In genomic region chr3:71466483-71466882, GRCh38 we compare ENCODE assay signal across 16 cellular contexts.
DNase-seq lines count a peak whose midpoint lies in the region; ATAC-seq and TF ChIP-seq lines count a peak whose summit lies in the region.
"Had no signal": no experiment of that assay in that cellular context is flagged by ENCODE, and none has a peak within 500 bp of the region (broad histone marks: within the 10 kb centered on the region; RNA-seq: fewer than 3 reads in every experiment).

No MANE protein-coding gene starts in this region.

- TF ChIP-seq CTCF in HEK293 (tag by site-specific recombination; IDR thresholded peaks at IDR 0.05) (no peak), RWPE2 (IDR thresholded peaks at IDR 0.05; ENCODE audit: poor library complexity, severe bottlenecking) (no peak), Peyer's patch (IDR thresholded peaks at IDR 0.05) (no peak)

- no peak overlapping the region for H3K9ac ChIP-seq in skeletal muscle satellite cell (ENCODE audit: low read depth, low read length)

- peak overlapping the region; percentile 12 for H3K4me2 ChIP-seq in skeletal muscle satellite cell (ENCODE audit: low read length)

- peak; percentile 89 for ATAC-seq in RWPE2 (ENCODE audit: low read depth)
- ATAC-seq: natural killer cell treated with Interleukin-12 subunit alpha and Interleukin-12 subunit beta and Interleukin-15 and Interleukin-18, amount 100 ng/mL, for 72 hours had no signal

- H3K4me3 ChIP-seq in HEK293 (ENCODE audit: low read depth, low read length) (no peak overlapping the region), RWPE2 (ENCODE audit: severe bottlenecking) (no peak overlapping the region), skeletal muscle satellite cell (ENCODE audit: low read length) (peak overlapping the region; percentile 31), Peyer's patch (no peak overlapping the region)
- H3K4me3 ChIP-seq: stomach had no signal

- POLR2A ChIA-PET in HEK293 (lab: Yijun Ruan, JAX), result no interaction called here

- TF ChIP-seq POLR2A in Peyer's patch (IDR thresholded peaks at IDR 0.05), result no peak

- H3K27me3 ChIP-seq in RWPE2 (ENCODE audit: insufficient read depth, poor library complexity, severe bottlenecking) (no peaks in the 10 kb centered on the region), skeletal muscle satellite cell (ENCODE audit: control insufficient read depth, insufficient read depth, low read length) (no peaks in the 10 kb centered on the region), Peyer's patch (no peaks in the 10 kb centered on the region)
- H3K27me3 ChIP-seq: stomach had no signal

- no peaks in the 10 kb centered on the region; the same call in 1 of the 2 replicates for H3K4me1 ChIP-seq in HEK293 (ENCODE audit: control insufficient read depth, insufficient read depth, low read length)
- peaks cover 35% of the 10 kb centered on the region for H3K4me1 ChIP-seq in RWPE2 (ENCODE audit: insufficient read depth, poor library complexity, severe bottlenecking)
- H3K4me1 ChIP-seq in skeletal muscle satellite cell (ENCODE audit: control insufficient read depth, insufficient read depth, low read length), result peaks cover 11% of the 10 kb centered on the region
- no peaks in the 10 kb centered on the region for H3K4me1 ChIP-seq in Peyer's patch

- no peaks in the 10 kb centered on the region for H3K36me3 ChIP-seq in HEK293 (ENCODE audit: control insufficient read depth in 2 of 2, insufficient read depth in 1 of 2, low read length in 2 of 2)
- H3K36me3 ChIP-seq in RWPE2 (ENCODE audit: low read depth), result no peaks in the 10 kb centered on the region
- H3K36me3 ChIP-seq in skeletal muscle satellite cell (ENCODE audit: insufficient read depth, low read length), result no peaks in the 10 kb centered on the region
- H3K36me3 ChIP-seq in Peyer's patch, result no peaks in the 10 kb centered on the region
- H3K36me3 ChIP-seq: stomach had no signal

- H3K27ac ChIP-seq in HEK293 (ENCODE audit: extremely low read depth, low read depth, low read length) (no peak overlapping the region), RWPE2 (ENCODE audit: poor library complexity, severe bottlenecking) (peak overlapping the region; percentile 54), Peyer's patch (no peak overlapping the region)
- H3K27ac ChIP-seq: stomach had no signal

- CTCF ChIA-PET in HEK293 (lab: Yijun Ruan, JAX), result interaction anchor here (0.7 kb wide), 1 partner anchor 388 kb away, joined by 4 read pairs; no protein-coding TSS in a partner anchor

- no peaks in the 10 kb centered on the region for H3K9me3 ChIP-seq in HEK293 (ENCODE audit: control insufficient read depth, insufficient read depth, low read depth, low read length)
- H3K9me3 ChIP-seq in RWPE2 (ENCODE audit: severe bottlenecking), result no peaks in the 10 kb centered on the region
- H3K9me3 ChIP-seq in skeletal muscle satellite cell (replicated peaks; ENCODE audit: low read length), result no peaks in the 10 kb centered on the region
- no peaks in the 10 kb centered on the region for H3K9me3 ChIP-seq in Peyer's patch
- H3K9me3 ChIP-seq: Caco-2, stomach had no signal

- DNase-seq in RWPE2 (ENCODE audit: low spot score) (peak; percentile 74), globus pallidus (ENCODE audit: low spot score) (peak; percentile 51), Peyer's patch (no peak)
- DNase-seq in activated T-cell treated with anti-CD3 and anti-CD28 coated beads, Interleukin-2, amount 50 U/mL, for 48 hours, result no peak
- no peak for DNase-seq in stimulated activated CD4-positive, alpha-beta T cell treated with anti-CD3 and anti-CD28 coated beads, Interleukin-4, amount 100 ng/mL, for 24 hours
- DNase-seq: activated T-cell treated with anti-CD3 and anti-CD28 coated beads for 4 hours, Caco-2, HCEC 1CT, kidney, MM.1S, NCI-H2171 treated with DMSO at 0.1 percent for 48 hours, OCI-M1, stomach had no signal

TF ChIP-seq in HEK293, 187 proteins besides CTCF, POLR2A, EP300 and RAD21:
- TF ChIP-seq ZNF341 (tag by site-specific recombination; IDR thresholded peaks at IDR 0.05; ENCODE audit: low read depth) (peak; percentile 70), ZNF132 (tag by site-specific recombination; IDR thresholded peaks at IDR 0.05; ENCODE audit: borderline replicate concordance) (no peak), TRIM28 (IDR thresholded peaks at IDR 0.05; ENCODE audit: borderline replicate concordance, low read length) (0 out of 2 replicates have a peak, but pooled peaks have one; percentile 65), ZNF658 (tag by site-specific recombination; IDR thresholded peaks at IDR 0.05) (no peak), SP7 (tag by site-specific recombination; IDR thresholded peaks at IDR 0.05) (peak; percentile 42; the same call in 1 of the 2 replicates), ZBTB44 (tag by site-specific recombination; IDR thresholded peaks at IDR 0.05) (no peak), ZNF175 (tag by site-specific recombination; IDR thresholded peaks at IDR 0.05) (no peak), SALL2 (tag by site-specific recombination; IDR thresholded peaks at IDR 0.05; ENCODE audit: borderline replicate concordance) (no peak)
- TF ChIP-seq, protein P1, sequence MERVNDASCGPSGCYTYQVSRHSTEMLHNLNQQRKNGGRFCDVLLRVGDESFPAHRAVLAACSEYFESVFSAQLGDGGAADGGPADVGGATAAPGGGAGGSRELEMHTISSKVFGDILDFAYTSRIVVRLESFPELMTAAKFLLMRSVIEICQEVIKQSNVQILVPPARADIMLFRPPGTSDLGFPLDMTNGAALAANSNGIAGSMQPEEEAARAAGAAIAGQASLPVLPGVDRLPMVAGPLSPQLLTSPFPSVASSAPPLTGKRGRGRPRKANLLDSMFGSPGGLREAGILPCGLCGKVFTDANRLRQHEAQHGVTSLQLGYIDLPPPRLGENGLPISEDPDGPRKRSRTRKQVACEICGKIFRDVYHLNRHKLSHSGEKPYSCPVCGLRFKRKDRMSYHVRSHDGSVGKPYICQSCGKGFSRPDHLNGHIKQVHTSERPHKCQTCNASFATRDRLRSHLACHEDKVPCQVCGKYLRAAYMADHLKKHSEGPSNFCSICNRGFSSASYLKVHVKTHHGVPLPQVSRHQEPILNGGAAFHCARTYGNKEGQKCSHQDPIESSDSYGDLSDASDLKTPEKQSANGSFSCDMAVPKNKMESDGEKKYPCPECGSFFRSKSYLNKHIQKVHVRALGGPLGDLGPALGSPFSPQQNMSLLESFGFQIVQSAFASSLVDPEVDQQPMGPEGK (tag by site-specific recombination; IDR thresholded peaks at IDR 0.05), result 0 out of 2 replicates have a peak, but pooled peaks have one; percentile 27

Comparison
In these comparisons a context has a peak if more than half of its experiments do, and no peak if none do; other contexts are left out.
1. DNase-seq: peak in RWPE2 (single experiment) and globus pallidus (single experiment); none in activated T-cell treated with anti-CD3 and anti-CD28 coated beads, Interleukin-2, amount 50 U/mL, for 48 hours (0 of 2), stimulated activated CD4-positive, alpha-beta T cell treated with anti-CD3 and anti-CD28 coated beads, Interleukin-4, amount 100 ng/mL, for 24 hours (single experiment) and Peyer's patch (0 of 3).